20 cellular contexts compared by ENCODE assay signal in the genomic region with DNA sequence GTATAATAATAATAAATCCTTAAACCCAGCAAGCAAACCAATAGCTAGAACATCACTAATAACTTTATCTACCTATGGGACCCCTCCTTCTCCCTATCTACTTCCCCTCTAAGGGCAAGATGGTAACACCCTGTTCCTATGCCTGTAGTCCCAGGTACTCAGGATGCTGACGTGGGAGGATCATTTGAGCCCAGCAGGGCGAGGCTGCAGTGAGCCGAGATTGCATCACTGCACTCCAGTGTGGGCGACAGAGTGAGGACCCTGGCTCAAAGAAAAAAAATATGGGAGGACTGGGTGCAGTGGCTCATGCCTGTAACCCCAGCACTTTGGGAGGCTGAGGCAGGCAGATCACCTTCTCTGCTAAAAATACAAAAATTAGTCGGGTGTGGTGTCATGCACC.
DNase-seq lines count a peak whose midpoint lies in the region; ATAC-seq, FAIRE-seq and TF ChIP-seq lines count a peak whose summit lies in the region.
"Had no signal": no experiment of that assay in that cellular context is flagged by ENCODE, and none has a peak within 500 bp of the region (broad histone marks: within the 10 kb centered on the region; RNA-seq: fewer than 3 reads in every experiment).

No MANE protein-coding gene starts in this region.

- no peaks in the 10 kb centered on the region for H3K9me2 ChIP-seq in GM23338 (ENCODE audit: insufficient read depth)

- H3K79me2 ChIP-seq in K562 (ENCODE audit: control insufficient read depth, insufficient read depth, low read length) (no peaks in the 10 kb centered on the region), GM23338 (replicated peaks; ENCODE audit: insufficient read depth) (no peaks in the 10 kb centered on the region)

- H3K4me2 ChIP-seq in K562 (ENCODE audit: insufficient read depth, low read length), result no peak overlapping the region
- no peak overlapping the region for H3K4me2 ChIP-seq in GM23338

- H3K9me3 Mint-ChIP-seq in GM23338, result peaks cover 17% of the 10 kb centered on the region

- TF ChIP-seq EP300 in K562 (IDR thresholded peaks at IDR 0.05; ENCODE audit: low read length) (no peak), suprapubic skin (IDR thresholded peaks at IDR 0.05) (no peak)

- no peaks in the 10 kb centered on the region for H3F3A ChIP-seq in GM23338 (replicated peaks; ENCODE audit: low read depth)

- no peak overlapping the region for H2AFZ ChIP-seq in K562 (ENCODE audit: low read depth, low read length)
- no peak overlapping the region for H2AFZ ChIP-seq in GM23338

- H3K4me1 Mint-ChIP-seq in GM23338, result peaks cover 3% of the 10 kb centered on the region

- POLR2A ChIA-PET in K562 (lab: Yijun Ruan, JAX), result no interaction called here

- TF ChIP-seq CTCF in K562 (IDR thresholded peaks at IDR 0.05 in 2 of 3, conservative IDR thresholded peaks at IDR 0.05 in 1 of 3; ENCODE audit: insufficient read depth in 2 of 3, low read depth in 1 of 3, low read length in 3 of 3) (no peak), left lung (IDR thresholded peaks at IDR 0.05) (no peak), suprapubic skin (IDR thresholded peaks at IDR 0.05) (no peak), GM23338 (conservative IDR thresholded peaks at IDR 0.05; ENCODE audit: low read depth in 2 of 2) (no peak)

- H3K9me3 ChIP-seq in K562 (replicated peaks; ENCODE audit: control insufficient read depth, insufficient read depth, low read depth, low read length), result peaks cover 7% of the 10 kb centered on the region
- H3K9me3 ChIP-seq in left lung, result peaks cover 0 to 15% of the 10 kb centered on the region in 2 donors
- peaks cover 11% of the 10 kb centered on the region for H3K9me3 ChIP-seq in suprapubic skin
- H3K9me3 ChIP-seq in HAP-1, result peaks cover 4% of the 10 kb centered on the region; the same call in 1 of the 2 replicates

- ATAC-seq in K562 (no peak), left lung (peak; percentile 87), GM23338 (no peak)

- H3K27ac ChIP-seq in K562 (ENCODE audit: extremely low read depth, low read depth, low read length) (no peak overlapping the region), left lung (no peak overlapping the region), suprapubic skin (peak overlapping the region; percentile 75), GM23338 (ENCODE audit: low read depth) (no peak overlapping the region)
- H3K27ac ChIP-seq: coronary artery, right atrium auricular region, thoracic aorta had no signal

- CTCF ChIA-PET in K562 (lab: Yijun Ruan, JAX; ENCODE audit: low intra/inter-chr PET ratio), result no interaction called here

- H3K36me3 ChIP-seq in K562 (ENCODE audit: control insufficient read depth, insufficient read depth, low read length) (no peaks in the 10 kb centered on the region), left lung (no peaks in the 10 kb centered on the region), suprapubic skin (no peaks in the 10 kb centered on the region), HAP-1 (replicated peaks) (no peaks in the 10 kb centered on the region), GM23338 (ENCODE audit: insufficient read depth) (no peaks in the 10 kb centered on the region)
- H3K36me3 ChIP-seq: gastrocnemius medialis, right atrium auricular region, thoracic aorta had no signal

- H3K27me3 Mint-ChIP-seq in GM23338 (ENCODE audit: insufficient read depth, low read depth, poor library complexity), result peaks cover 6% of the 10 kb centered on the region
- H3K27me3 Mint-ChIP-seq: activated naive CD8-positive, alpha-beta T cell had no signal

- in situ Hi-C loops in K562 (cut with MboI) (no loop called here), HAP-1 (cut with MboI; ENCODE audit: low sequenced_read_pairs) (no loop called here)

- no peak for FAIRE-seq in K562 (lab: Jason Lieb, UNC)
- FAIRE-seq: endothelial cell of umbilical vein, GM18507 had no signal

- H3K36me3 Mint-ChIP-seq in GM23338 (ENCODE audit: low read depth), result peaks cover 10% of the 10 kb centered on the region; the same call in 2 of the 3 replicates

- intact Hi-C loops in K562 (cut with micrococcal nuclease), result no loop called here
- intact Hi-C loops in left lung (cut with DNase I), result no loop called here

- DNase-seq in LoVo (ENCODE audit: low spot score), result peak; percentile 19
- no peak for DNase-seq in K562 (ENCODE audit: extremely low read depth in 1 of 4, low spot score in 3 of 4)
- peak in 1 of 2 donors; percentile 67 for DNase-seq in left lung
- no peak for DNase-seq in suprapubic skin (ENCODE audit: low spot score in 2 of 2)
- no peak for DNase-seq in effector CD8-positive, alpha-beta T cell (lab: John Stamatoyannopoulos, UW)
- DNase-seq in islet precursor cell, result no peak
- no peak for DNase-seq in HAP-1 (ENCODE audit: low spot score in 2 of 2)
- no peak for DNase-seq in GM23338 (ENCODE audit: low spot score)
- DNase-seq: activated CD4-positive, alpha-beta T cell treated with anti-CD3 and anti-CD28 coated beads for 1 hour; EL; NCI-H1436 treated with DMSO at 0.1 percent for 48 hours; nucleus accumbens; RPMI8226 had no signal

- no peak for TF ChIP-seq POLR2A in K562 (conservative IDR thresholded peaks at IDR 0.05)
- TF ChIP-seq POLR2A in suprapubic skin (IDR thresholded peaks at IDR 0.05), result no peak

- H4K20me1 ChIP-seq in K562 (replicated peaks; ENCODE audit: control insufficient read depth, insufficient read depth, low read length), result no peaks in the 10 kb centered on the region
- H4K20me1 ChIP-seq in GM23338 (replicated peaks; ENCODE audit: insufficient read depth), result no peaks in the 10 kb centered on the region

- BruUV-seq in K562 (replicated peaks; lab: Mats Ljungman, UMichigan), result no TSS peak

- H3K4me3 ChIP-seq in K562, result no peak overlapping the region
- no peak overlapping the region for H3K4me3 ChIP-seq in left lung
- no peak overlapping the region for H3K4me3 ChIP-seq in suprapubic skin
- H3K4me3 ChIP-seq in HAP-1, result no peak overlapping the region
- no peak overlapping the region for H3K4me3 ChIP-seq in GM23338
- H3K4me3 ChIP-seq: coronary artery, gastrocnemius medialis, right atrium auricular region, thoracic aorta had no signal

- H3K9me1 ChIP-seq in K562 (ENCODE audit: control insufficient read depth, insufficient read depth, low read length), result no peaks in the 10 kb centered on the region

- H3K4me3 Mint-ChIP-seq in GM23338, result no peak overlapping the region
- H3K4me3 Mint-ChIP-seq: activated naive CD8-positive, alpha-beta T cell had no signal

- no peak overlapping the region for H3K27ac Mint-ChIP-seq in GM23338
- H3K27ac Mint-ChIP-seq: activated naive CD8-positive, alpha-beta T cell had no signal

- H3K9ac ChIP-seq in K562 (ENCODE audit: insufficient read depth in 1 of 2, low read depth in 2 of 2, low read length in 2 of 2), result no peak overlapping the region

- WGBS in K562 (ENCODE audit: insufficient coverage, low coverage, missing lambda C conversion rate), result 3% methylated on average over 5 of the region's 5 CpGs
- WGBS in suprapubic skin, result 28% methylated on average over 5 of the region's 5 CpGs

- no peak for TF ChIP-seq RAD21 in K562 (CRISPR knock-in tag; conservative IDR thresholded peaks at IDR 0.05 in 1 of 2, IDR thresholded peaks at IDR 0.05 in 1 of 2)

- H3K27me3 ChIP-seq in K562 (ENCODE audit: control insufficient read depth in 2 of 2, insufficient read depth in 2 of 2, low read length in 2 of 2), result peaks cover 9 to 12% of the 10 kb centered on the region in 2 experiments
- no peaks in the 10 kb centered on the region for H3K27me3 ChIP-seq in left lung
- H3K27me3 ChIP-seq in suprapubic skin, result no peaks in the 10 kb centered on the region
- H3K27me3 ChIP-seq in HAP-1 (ENCODE audit: low read depth), result no peaks in the 10 kb centered on the region
- no peaks in the 10 kb centered on the region for H3K27me3 ChIP-seq in GM23338 (ENCODE audit: insufficient read depth)
- H3K27me3 ChIP-seq: gastrocnemius medialis, right atrium auricular region had no signal

- H3K4me1 ChIP-seq in K562 (replicated peaks in 1 of 2; ENCODE audit: control insufficient read depth in 2 of 2, insufficient read depth in 2 of 2, low read length in 2 of 2) (peaks cover 0 to 5% of the 10 kb centered on the region in 2 experiments; a peak in 2 of 5 replicates), left lung (peaks cover 6 to 9% of the 10 kb centered on the region in 2 donors), suprapubic skin (peaks cover 26% of the 10 kb centered on the region), HAP-1 (no peaks in the 10 kb centered on the region), GM23338 (ENCODE audit: insufficient read depth) (0 out of 2 replicates have a peak, but pooled peaks cover 3% of the 10 kb centered on the region)

TF ChIP-seq in K562, 482 proteins besides CTCF, POLR2A, EP300 and RAD21:
- peak; percentile 65 for TF ChIP-seq ATF3 (IDR thresholded peaks at IDR 0.05)
- TF ChIP-seq ATF3 (CRISPR knock-in tag; conservative IDR thresholded peaks at IDR 0.05), result no peak
- no peak for TF ChIP-seq CEBPG (CRISPR knock-in tag; IDR thresholded peaks at IDR 0.05)
- peak in 1 of 2 experiments; percentile 59; a peak in 2 of 4 replicates for TF ChIP-seq CEBPG (tag; conservative IDR thresholded peaks at IDR 0.05 in 1 of 2, IDR thresholded peaks at IDR 0.05 in 1 of 2)
- no peak for TF ChIP-seq ZNF586 (CRISPR knock-in tag; conservative IDR thresholded peaks at IDR 0.05)

TF ChIP-seq in GM23338, 12 proteins besides CTCF, POLR2A, EP300 and RAD21 (continues in another document):
- TF ChIP-seq NANOG (IDR thresholded peaks at IDR 0.05; ENCODE audit: borderline replicate concordance), result no peak
